In genomic region chr2:121010998-121011397, GRCh38 we compare ENCODE assay signal across 28 cellular contexts.
"Had no signal": no experiment of that assay in that cellular context is flagged by ENCODE, and none has a peak within 500 bp of the region (broad histone marks: within the 10 kb centered on the region; RNA-seq: fewer than 3 reads in every experiment).

No MANE protein-coding gene starts in this region.

- H3K4me3 ChIP-seq: colonic mucosa, coronary artery, dorsolateral prefrontal cortex, esophagus muscularis mucosa, esophagus squamous epithelium, gastrocnemius medialis, gastroesophageal sphincter, heart left ventricle, heart right ventricle, hepatocyte had no signal

- H3K9me3 Mint-ChIP-seq: dendritic cell treated with granulocyte-macrophage colony-stimulating factor and Interleukin-4, amounts not matched to agents 40 ng/mL and 50 ng/mL, for 4 days had no signal

- H3K27ac Mint-ChIP-seq: dendritic cell treated with granulocyte-macrophage colony-stimulating factor and Interleukin-4, amounts not matched to agents 40 ng/mL and 50 ng/mL, for 4 days; effector memory CD8-positive, alpha-beta T cell; endodermal cell had no signal

- H3K4me1 Mint-ChIP-seq: endodermal cell had no signal

- FAIRE-seq: colon, endothelial cell of umbilical vein had no signal

- H3K4me2 ChIP-seq: hepatocyte had no signal

- H3K9me3 ChIP-seq: colonic mucosa, gastrocnemius medialis had no signal

- H3K27ac ChIP-seq: colonic mucosa, coronary artery, dorsolateral prefrontal cortex, epithelial cell of prostate, esophagus muscularis mucosa, esophagus squamous epithelium, foreskin keratinocyte, gastrocnemius medialis, gastroesophageal sphincter, heart left ventricle, heart right ventricle, hepatocyte had no signal

- DNase-seq: colonic mucosa; cortex of kidney; dermis blood vessel endothelial cell; dorsolateral prefrontal cortex; effector CD4-positive, alpha-beta T cell; effector CD8-positive, alpha-beta T cell; effector memory CD4-positive, alpha-beta T cell; effector memory CD8-positive, alpha-beta T cell; endodermal cell; erythroblast; esophagus squamous epithelium; foreskin fibroblast; foreskin keratinocyte; foreskin melanocyte; gastrocnemius medialis; glutamatergic neuron; head of caudate nucleus; heart left ventricle; heart right ventricle had no signal

- ATAC-seq: effector memory CD8-positive, alpha-beta T cell; esophagus mucosa; foreskin keratinocyte; gastrocnemius medialis; gastroesophageal sphincter; heart left ventricle; heart right ventricle had no signal

- H3K4me3 Mint-ChIP-seq: dendritic cell treated with granulocyte-macrophage colony-stimulating factor and Interleukin-4, amounts not matched to agents 40 ng/mL and 50 ng/mL, for 4 days; effector memory CD8-positive, alpha-beta T cell; endodermal cell had no signal

- H3K4me1 ChIP-seq: colonic mucosa, esophagus muscularis mucosa, esophagus squamous epithelium, foreskin keratinocyte, gastrocnemius medialis, gastroesophageal sphincter, heart left ventricle, heart right ventricle had no signal

- H3K36me3 ChIP-seq: colonic mucosa, esophagus muscularis mucosa, esophagus squamous epithelium, gastrocnemius medialis, gastroesophageal sphincter, heart left ventricle, heart right ventricle had no signal
